ENCODE assay signal across 8 cellular contexts in genomic region chr7:102287082-102287464, GRCh38. TPM values are rescaled to one million over a fixed set of nuclear protein-coding genes. Genes with fewer than 3 reads are reported as not detected.
DNase-seq lines count a peak whose midpoint lies in the region; ATAC-seq and TF ChIP-seq lines count a peak whose summit lies in the region.

No MANE protein-coding gene starts in this region.

- peaks cover 30% of the 10 kb centered on the region for H3K4me1 Mint-ChIP-seq in neural progenitor cell

- H3K27ac Mint-ChIP-seq in neural progenitor cell: no peak overlapping the region

- H3K27me3 Mint-ChIP-seq in neural progenitor cell (ENCODE audit: insufficient read depth, low read depth): peaks cover 6% of the 10 kb centered on the region

- H2AFZ ChIP-seq in Karpas-422 (ENCODE audit: low read length): no peak overlapping the region
- H2AFZ ChIP-seq in neural progenitor cell (replicated peaks): peak overlapping the region; percentile 56

- peaks cover 74% of the 10 kb centered on the region for H3K4me1 ChIP-seq in Karpas-422 (ENCODE audit: low read length)
- H3K4me1 ChIP-seq in effector memory CD4-positive, alpha-beta T cell (ENCODE audit: control insufficient read depth, insufficient read depth, low read length, poor library complexity, severe bottlenecking): peaks cover 32% of the 10 kb centered on the region
- H3K4me1 ChIP-seq in neural progenitor cell: peaks cover 19% of the 10 kb centered on the region

- H3K9me2 ChIP-seq in Karpas-422 (replicated peaks; ENCODE audit: insufficient read depth, low read length): no peaks in the 10 kb centered on the region

- DNase-seq in Karpas-422 (peak; percentile 96), neural progenitor cell (ENCODE audit: low spot score) (no peak), NCI-H128 (lab: John Stamatoyannopoulos, UW; ENCODE audit: unreplicated experiment) (no peak), NCI-H1417 treated with DMSO at 0.1 percent for 48 hours (lab: John Stamatoyannopoulos, UW) (no peak)
- DNase-seq in effector memory CD4-positive, alpha-beta T cell: no peak

- H3K36me3 ChIP-seq in Karpas-422 (ENCODE audit: insufficient read depth, low read length) (no peaks in the 10 kb centered on the region), neural progenitor cell (no peaks in the 10 kb centered on the region)
- no peaks in the 10 kb centered on the region for H3K36me3 ChIP-seq in effector memory CD4-positive, alpha-beta T cell (ENCODE audit: control insufficient read depth, insufficient read depth, low read length)

- peak overlapping the region; percentile 100 for H3K27ac ChIP-seq in Karpas-422 (ENCODE audit: low read length)
- H3K27ac ChIP-seq in effector memory CD4-positive, alpha-beta T cell (ENCODE audit: insufficient read depth, low read length, poor library complexity, severe bottlenecking): peak overlapping the region; percentile 32
- no peak overlapping the region for H3K27ac ChIP-seq in neural progenitor cell

- H3K4me3 Mint-ChIP-seq in neural progenitor cell: peak overlapping the region; percentile 87

- H3K4me3 ChIP-seq in Karpas-422 (ENCODE audit: low read length): peak overlapping the region; percentile 76
- peak overlapping the region; percentile 88 for H3K4me3 ChIP-seq in effector memory CD4-positive, alpha-beta T cell (ENCODE audit: insufficient read depth, low read depth, low read length, poor library complexity, severe bottlenecking)
- peak overlapping the region; percentile 95 for H3K4me3 ChIP-seq in neural progenitor cell

- no peak for TF ChIP-seq CTCF in neural progenitor cell (IDR thresholded peaks at IDR 0.05)

- ATAC-seq in GM19035 (IDR thresholded peaks at IDR 0.05; ENCODE audit: unreplicated experiment) (peak; percentile 13), HG03457 (IDR thresholded peaks at IDR 0.05; ENCODE audit: unreplicated experiment) (no peak), HG02610 (IDR thresholded peaks at IDR 0.05; ENCODE audit: unreplicated experiment) (no peak)

- peaks cover 23% of the 10 kb centered on the region for H3K79me2 ChIP-seq in Karpas-422 (ENCODE audit: low read length)
- H3K79me2 ChIP-seq in neural progenitor cell (ENCODE audit: low read depth): no peaks in the 10 kb centered on the region

- no peaks in the 10 kb centered on the region for H3K9me3 ChIP-seq in Karpas-422 (ENCODE audit: low read length)
- H3K9me3 ChIP-seq in effector memory CD4-positive, alpha-beta T cell (ENCODE audit: control insufficient read depth, low read length): no peaks in the 10 kb centered on the region
- H3K9me3 ChIP-seq in neural progenitor cell (ENCODE audit: low read depth): no peaks in the 10 kb centered on the region

- H3K27me3 ChIP-seq in Karpas-422 (ENCODE audit: low read length) (no peaks in the 10 kb centered on the region), neural progenitor cell (peaks cover 12% of the 10 kb centered on the region)
- no peaks in the 10 kb centered on the region for H3K27me3 ChIP-seq in effector memory CD4-positive, alpha-beta T cell (replicated peaks; ENCODE audit: control insufficient read depth, insufficient read depth, low read length, poor library complexity, severe bottlenecking)

- H3K9me3 Mint-ChIP-seq in neural progenitor cell: no peaks in the 10 kb centered on the region

- H4K20me1 ChIP-seq in Karpas-422 (ENCODE audit: insufficient read depth, low read depth, low read length) (peaks cover 5% of the 10 kb centered on the region; the same call in 1 of the 2 replicates), neural progenitor cell (ENCODE audit: low read depth) (peaks cover 46% of the 10 kb centered on the region)

- H3K4me2 ChIP-seq in Karpas-422 (ENCODE audit: low read depth, low read length, poor library complexity, severe bottlenecking) (peak overlapping the region; percentile 98), neural progenitor cell (peak overlapping the region; percentile 97)

- no peaks in the 10 kb centered on the region for H3K36me3 Mint-ChIP-seq in neural progenitor cell

- H3K9ac ChIP-seq in Karpas-422 (ENCODE audit: low read length) (peak overlapping the region; percentile 98), neural progenitor cell (peak overlapping the region; percentile 25)

- H3F3A ChIP-seq in neural progenitor cell (ENCODE audit: low read depth): peaks cover 25% of the 10 kb centered on the region

RNA-seq across cellular contexts. Expression of gene SH2B2, which starts 0.4 kb away (rescaled TPM):
- total RNA-seq in Karpas-422 (2014; rRNA removed; shearing (Covaris generic); ENCODE audit: low replicate concordance): 22.4 and 39.2 TPM in 2 replicates
- total RNA-seq in neural progenitor cell (ENCODE audit: low replicate concordance): 2.0 and 15.1 TPM in 2 replicates
